Comparison of ENCODE assay signal across 1 cellular context in the genomic region with DNA sequence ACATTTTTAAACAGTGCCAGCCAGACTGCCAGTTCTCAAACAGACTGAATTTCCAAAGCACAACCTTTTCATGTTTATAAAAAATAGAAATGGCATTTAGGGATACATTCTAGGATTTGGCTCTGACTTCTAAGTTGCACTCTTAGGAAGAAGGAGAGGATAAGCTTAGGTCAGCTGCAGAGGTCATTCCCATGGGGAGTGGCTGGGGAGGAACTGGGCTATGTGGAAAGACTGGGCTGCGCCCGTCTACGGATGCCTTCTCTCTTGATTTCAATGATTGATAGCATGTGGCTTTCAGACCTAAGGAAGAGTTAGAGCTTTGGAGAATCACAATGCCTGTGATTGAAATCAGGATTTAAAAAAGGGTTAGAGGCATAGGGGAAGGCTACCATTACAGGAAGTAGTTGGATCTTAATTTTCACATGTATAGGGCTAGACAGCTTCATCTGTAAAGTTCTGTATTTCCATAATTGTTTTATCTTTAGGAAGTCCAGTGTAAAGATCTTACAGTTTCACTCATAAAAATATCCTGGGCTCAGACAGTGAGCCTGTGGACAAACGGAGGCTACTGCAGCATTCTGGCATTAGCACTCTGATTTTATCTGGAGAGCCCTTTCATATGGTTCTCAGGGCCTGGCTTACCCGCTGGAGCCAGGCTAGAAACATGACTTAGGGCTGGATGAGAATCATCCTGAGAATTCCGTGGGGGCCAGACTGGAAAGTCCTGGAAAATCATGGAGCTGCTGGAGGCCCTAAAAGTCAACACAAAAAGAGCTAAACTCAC.
TF ChIP-seq lines count a peak whose summit lies in the region.

No MANE protein-coding gene starts in this region.

TF ChIP-seq in GM23338, 12 proteins besides CTCF, POLR2A, EP300 and RAD21:
- TF ChIP-seq POLR2AphosphoS5 (IDR thresholded peaks at IDR 0.05; ENCODE audit: low read depth) (no peak), STAT1 (IDR thresholded peaks at IDR 0.05; ENCODE audit: unreplicated experiment) (no peak), ZNF462 (CRISPR knock-in tag; IDR thresholded peaks at IDR 0.05) (no peak), ETS1 (IDR thresholded peaks at IDR 0.05) (no peak), ZNF331 (CRISPR knock-in tag; IDR thresholded peaks at IDR 0.05; ENCODE audit: low read depth) (no peak), JUNB (IDR thresholded peaks at IDR 0.05; ENCODE audit: unreplicated experiment) (no peak), CREB1 (CRISPR knock-in tag; IDR thresholded peaks at IDR 0.05; ENCODE audit: low read depth) (no peak), NANOG (IDR thresholded peaks at IDR 0.05; ENCODE audit: borderline replicate concordance) (no peak), EZH2phosphoT487 (IDR thresholded peaks at IDR 0.05; ENCODE audit: unreplicated experiment) (no peak), ZNF114 (CRISPR knock-in tag; IDR thresholded peaks at IDR 0.05) (no peak), EZH2 (IDR thresholded peaks at IDR 0.05; ENCODE audit: low read depth, unreplicated experiment) (no peak)
- TF ChIP-seq, protein P1, sequence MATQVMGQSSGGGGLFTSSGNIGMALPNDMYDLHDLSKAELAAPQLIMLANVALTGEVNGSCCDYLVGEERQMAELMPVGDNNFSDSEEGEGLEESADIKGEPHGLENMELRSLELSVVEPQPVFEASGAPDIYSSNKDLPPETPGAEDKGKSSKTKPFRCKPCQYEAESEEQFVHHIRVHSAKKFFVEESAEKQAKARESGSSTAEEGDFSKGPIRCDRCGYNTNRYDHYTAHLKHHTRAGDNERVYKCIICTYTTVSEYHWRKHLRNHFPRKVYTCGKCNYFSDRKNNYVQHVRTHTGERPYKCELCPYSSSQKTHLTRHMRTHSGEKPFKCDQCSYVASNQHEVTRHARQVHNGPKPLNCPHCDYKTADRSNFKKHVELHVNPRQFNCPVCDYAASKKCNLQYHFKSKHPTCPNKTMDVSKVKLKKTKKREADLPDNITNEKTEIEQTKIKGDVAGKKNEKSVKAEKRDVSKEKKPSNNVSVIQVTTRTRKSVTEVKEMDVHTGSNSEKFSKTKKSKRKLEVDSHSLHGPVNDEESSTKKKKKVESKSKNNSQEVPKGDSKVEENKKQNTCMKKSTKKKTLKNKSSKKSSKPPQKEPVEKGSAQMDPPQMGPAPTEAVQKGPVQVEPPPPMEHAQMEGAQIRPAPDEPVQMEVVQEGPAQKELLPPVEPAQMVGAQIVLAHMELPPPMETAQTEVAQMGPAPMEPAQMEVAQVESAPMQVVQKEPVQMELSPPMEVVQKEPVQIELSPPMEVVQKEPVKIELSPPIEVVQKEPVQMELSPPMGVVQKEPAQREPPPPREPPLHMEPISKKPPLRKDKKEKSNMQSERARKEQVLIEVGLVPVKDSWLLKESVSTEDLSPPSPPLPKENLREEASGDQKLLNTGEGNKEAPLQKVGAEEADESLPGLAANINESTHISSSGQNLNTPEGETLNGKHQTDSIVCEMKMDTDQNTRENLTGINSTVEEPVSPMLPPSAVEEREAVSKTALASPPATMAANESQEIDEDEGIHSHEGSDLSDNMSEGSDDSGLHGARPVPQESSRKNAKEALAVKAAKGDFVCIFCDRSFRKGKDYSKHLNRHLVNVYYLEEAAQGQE (IDR thresholded peaks at IDR 0.05; ENCODE audit: unreplicated experiment): no peak
